In genomic region chr15:26891448-26891881, GRCh38 we compare ENCODE assay signal across 8 cellular contexts.
DNase-seq lines count a peak whose midpoint lies in the region; ATAC-seq and TF ChIP-seq lines count a peak whose summit lies in the region.

No MANE protein-coding gene starts in this region.

- DNase-seq in GM06990 (ENCODE audit: extremely low read depth, insufficient read length) (no peak), HuH-7.5 (ENCODE audit: low spot score) (peak; percentile 35), NT2/D1 (ENCODE audit: low read depth, low spot score) (peak; percentile 55), T47D (ENCODE audit: low read depth in 1 of 2, low spot score in 1 of 2) (peak; percentile 77 to 85), iPS-NIHi7 (ENCODE audit: extremely low spot score) (peak; percentile 88), GF-D8 (lab: John Stamatoyannopoulos, UW) (no peak)
- DNase-seq in stimulated activated CD4-positive, alpha-beta T cell treated with anti-CD3 and anti-CD28 coated beads, Interleukin-15, amount 100 ng/mL, for 48 hours (ENCODE audit: low read depth in 2 of 2), result peak; percentile 15 to 32

- peak; percentile 52 for TF ChIP-seq CTCF in GM06990 (IDR thresholded peaks at IDR 0.05; ENCODE audit: insufficient read depth, low read length, poor library complexity, severe bottlenecking)

- H3K9me3 ChIP-seq in NT2/D1 (ENCODE audit: insufficient read depth, low read length), result no peaks in the 10 kb centered on the region

- in situ Hi-C loops in T47D (cut with HindIII; ENCODE audit: low pct_unique_long_range_greater_than_20kb, low sequenced_read_pairs), result no loop called here

- no peak for ATAC-seq in HG03280 (IDR thresholded peaks at IDR 0.05; ENCODE audit: unreplicated experiment)

- H3K4me1 ChIP-seq in NT2/D1 (ENCODE audit: insufficient read depth, insufficient read length), result no peaks in the 10 kb centered on the region

- no peaks in the 10 kb centered on the region for H3K36me3 ChIP-seq in GM06990 (ENCODE audit: control insufficient read depth, insufficient read depth, low read length)
- peaks cover 10% of the 10 kb centered on the region for H3K36me3 ChIP-seq in NT2/D1 (ENCODE audit: insufficient read depth, insufficient read length, low read length)

- H3K27me3 ChIP-seq in GM06990 (replicated peaks; ENCODE audit: control insufficient read depth, insufficient read depth, low read length) (no peaks in the 10 kb centered on the region), NT2/D1 (ENCODE audit: insufficient read depth, insufficient read length) (no peaks in the 10 kb centered on the region)

- H3K4me3 ChIP-seq in GM06990 (replicated peaks; ENCODE audit: low read depth, low read length) (no peak overlapping the region), NT2/D1 (ENCODE audit: insufficient read length, low read depth) (no peak overlapping the region)

- H3K9ac ChIP-seq in NT2/D1 (ENCODE audit: insufficient read length, low read depth), result peak overlapping the region; percentile 46

Comparison
In these comparisons a context has a peak if more than half of its experiments do, and no peak if none do; other contexts are left out.
1. DNase-seq: peak in HuH-7.5 (single experiment), NT2/D1 (single experiment), T47D (2 of 2), iPS-NIHi7 (single experiment) and stimulated activated CD4-positive, alpha-beta T cell treated with anti-CD3 and anti-CD28 coated beads, Interleukin-15, amount 100 ng/mL, for 48 hours (2 of 2); none in GM06990 (single experiment) and GF-D8 (single experiment).